Comparison of ENCODE assay signal across 15 cellular contexts in genomic region chr21:15159382-15160020, GRCh38.
A peak's percentile ranks its signal among the peaks of the same experiment; 100 is the strongest.
DNase-seq lines count a peak whose midpoint lies in the region; ATAC-seq and TF ChIP-seq lines count a peak whose summit lies in the region.
"Had no signal": no experiment of that assay in that cellular context is flagged by ENCODE, and none has a peak within 500 bp of the region (broad histone marks: within the 10 kb centered on the region; RNA-seq: fewer than 3 reads in every experiment).

No MANE protein-coding gene starts in this region.

- no peak for TF ChIP-seq POLR2A in body of pancreas (IDR thresholded peaks at IDR 0.05)

- no peaks in the 10 kb centered on the region for H3K27me3 ChIP-seq in body of pancreas
- no peaks in the 10 kb centered on the region for H3K27me3 ChIP-seq in ascending aorta
- H3K27me3 ChIP-seq: esophagus muscularis mucosa, neutrophil had no signal

- H3K9me3 ChIP-seq in body of pancreas = no peaks in the 10 kb centered on the region
- peaks cover 0 to 4% of the 10 kb centered on the region in 2 donors for H3K9me3 ChIP-seq in ascending aorta
- H3K9me3 ChIP-seq: neutrophil had no signal

- H3K4me1 ChIP-seq in body of pancreas (peaks cover 64% of the 10 kb centered on the region), ascending aorta (no peaks in the 10 kb centered on the region)
- H3K4me1 ChIP-seq: esophagus muscularis mucosa had no signal

- H3K36me3 ChIP-seq in body of pancreas (replicated peaks in 1 of 2; ENCODE audit: insufficient read depth in 1 of 2, low read depth in 2 of 2) (no peaks in the 10 kb centered on the region), ascending aorta (no peaks in the 10 kb centered on the region)
- H3K36me3 ChIP-seq: esophagus muscularis mucosa, neutrophil had no signal

- H3K27ac ChIP-seq in body of pancreas (peak overlapping the region in 3 of 4 donors; percentile 59 to 72 (median 71)), ascending aorta (no peak overlapping the region)
- H3K27ac ChIP-seq: esophagus muscularis mucosa, neutrophil had no signal

- no peak for TF ChIP-seq CTCF in body of pancreas (IDR thresholded peaks at IDR 0.05)
- TF ChIP-seq CTCF in ascending aorta (IDR thresholded peaks at IDR 0.05) = no peak

- 19 to 27% methylated on average over 2 of the region's 2 CpGs for WGBS in body of pancreas, 2 donors

- DNase-seq in body of pancreas (no peak), D341Med (ENCODE audit: low spot score) (no peak), cardiac septum (ENCODE audit: low spot score) (no peak), ascending aorta (ENCODE audit: low spot score in 2 of 2) (no peak), activated gamma-delta T cell treated with Interleukin-2 at 50 U/mL for 16 hours (no peak)
- DNase-seq: H9; IMR-90; kidney; stimulated activated CD4-positive, alpha-beta T cell treated with anti-CD3 and anti-CD28 coated beads, Interleukin-4, amount 100 ng/mL, for 24 hours; T-cell had no signal

- H3K4me3 ChIP-seq in body of pancreas (no peak overlapping the region), ascending aorta (no peak overlapping the region)
- H3K4me3 ChIP-seq: esophagus muscularis mucosa had no signal

- intact Hi-C loops in body of pancreas (cut with DNase I) (no loop called here), cardiac septum (cut with DNase I) (no loop called here), ascending aorta (cut with DNase I) (no loop called here)

- ATAC-seq in GM18498 (IDR thresholded peaks at IDR 0.05; ENCODE audit: unreplicated experiment) = peak; percentile 85
- ATAC-seq in GM21529 (IDR thresholded peaks at IDR 0.05; ENCODE audit: unreplicated experiment) = peak; percentile 73
- peak; percentile 95 for ATAC-seq in HG03565 (IDR thresholded peaks at IDR 0.05; ENCODE audit: unreplicated experiment)
- peak; percentile 58 for ATAC-seq in body of pancreas
- ATAC-seq: T-cell had no signal

Comparison
In these comparisons a context has a peak if more than half of its experiments do, and no peak if none do; other contexts are left out.
1. H3K27ac ChIP-seq: peak in body of pancreas (3 of 4); none in ascending aorta (0 of 2).
2. Peak in every context shown above with its lines, with median percentiles within 50 percentile points of each other: ATAC-seq.